In genomic region chr14:51546603-51547258, GRCh38 we compare ENCODE assay signal across 11 cellular contexts.
A peak's percentile ranks its signal among the peaks of the same experiment; 100 is the strongest.
DNase-seq lines count a peak whose midpoint lies in the region; ATAC-seq and TF ChIP-seq lines count a peak whose summit lies in the region.
"Had no signal": no experiment of that assay in that cellular context is flagged by ENCODE, and none has a peak within 500 bp of the region (broad histone marks: within the 10 kb centered on the region; RNA-seq: fewer than 3 reads in every experiment).

No MANE protein-coding gene starts in this region.

- H3K9me3 Mint-ChIP-seq in Calu3 (ENCODE audit: low read depth, unreplicated experiment) (peaks cover 3% of the 10 kb centered on the region), osteocyte (ENCODE audit: unreplicated experiment) (no peaks in the 10 kb centered on the region)
- H3K9me3 Mint-ChIP-seq in stimulated activated effector memory CD8-positive, alpha-beta T cell treated with anti-CD3 and anti-CD28 coated beads, Interleukin-12 subunit alpha, Interleukin-12 subunit beta, amount 100 ng/mL, for 72 hours, result no peaks in the 10 kb centered on the region
- peaks cover 0 to 2% (median 0%) of the 10 kb centered on the region in 8 donors for H3K9me3 Mint-ChIP-seq in CD4-positive, alpha-beta memory T cell
- H3K9me3 Mint-ChIP-seq: activated T-helper 2 cell treated with anti-CD3 and anti-CD28 coated beads, Interferon-gamma antibody, Interleukin-2, Interleukin-4, amounts not matched to agents 10 μg/mL and 5 μg/mL and 100 μg/mL, durations not matched to agents 14 hours and 24 hours and 36 hours had no signal

- POLR2A ChIA-PET in CD4-positive, alpha-beta memory T cell (lab: Charles Lee; ENCODE audit: partially characterized antibody), result no interaction called here

- peak overlapping the region; percentile 98 for H3K27ac ChIP-seq in epithelial cell of prostate
- no peak overlapping the region for H3K27ac ChIP-seq in CD4-positive, alpha-beta memory T cell (ENCODE audit: low read depth, low read length)

- no peak for DNase-seq in Calu3
- DNase-seq in NCI-H1436 treated with DMSO at 0.1 percent for 48 hours (lab: John Stamatoyannopoulos, UW), result peak; percentile 26
- no peak for DNase-seq in epithelial cell of prostate (ENCODE audit: low read depth, low spot score)
- DNase-seq in osteocyte (ENCODE audit: extremely low spot score, unreplicated experiment), result no peak
- no peak for DNase-seq in stimulated activated effector memory CD8-positive, alpha-beta T cell treated with anti-CD3 and anti-CD28 coated beads, Interleukin-12 subunit alpha, Interleukin-12 subunit beta, amount 100 ng/mL, for 72 hours (ENCODE audit: low spot score in 2 of 2)
- no peak for DNase-seq in GDM1 (lab: John Stamatoyannopoulos, UW)
- DNase-seq in CD4-positive, alpha-beta memory T cell, result no peak
- DNase-seq: activated CD4-positive, alpha-beta T cell treated with anti-CD3 and anti-CD28 coated beads for 48 hours had no signal

- CTCF ChIA-PET in Calu3 (lab: Charles Lee), result interaction anchor here (1.0 to 1.1 kb wide), 2 partner anchors 105 to 242 kb away, joined by 4 to 5 read pairs; partner anchors contain the start of gene FRMD6
- CTCF ChIA-PET in CD4-positive, alpha-beta memory T cell (lab: Charles Lee; ENCODE audit: partially characterized antibody), result no interaction called here

- H3K27me3 Mint-ChIP-seq in Calu3 (ENCODE audit: unreplicated experiment), result no peaks in the 10 kb centered on the region
- H3K27me3 Mint-ChIP-seq in osteocyte (ENCODE audit: unreplicated experiment), result no peaks in the 10 kb centered on the region
- H3K27me3 Mint-ChIP-seq in CD4-positive, alpha-beta memory T cell, result peaks cover 8 to 34% of the 10 kb centered on the region in 2 donors

- TF ChIP-seq CTCF in Calu3 (IDR thresholded peaks at IDR 0.05; ENCODE audit: unreplicated experiment), result no peak
- TF ChIP-seq CTCF in osteocyte (IDR thresholded peaks at IDR 0.05), result no peak

- H3K27ac Mint-ChIP-seq in Calu3 (ENCODE audit: unreplicated experiment) (peak overlapping the region; percentile 69), osteocyte (ENCODE audit: unreplicated experiment) (peak overlapping the region; percentile 97)
- H3K27ac Mint-ChIP-seq in stimulated activated effector memory CD8-positive, alpha-beta T cell treated with anti-CD3 and anti-CD28 coated beads, Interleukin-12 subunit alpha, Interleukin-12 subunit beta, amount 100 ng/mL, for 72 hours, result no peak overlapping the region
- no peak overlapping the region for H3K27ac Mint-ChIP-seq in CD4-positive, alpha-beta memory T cell
- H3K27ac Mint-ChIP-seq: activated T-helper 2 cell treated with anti-CD3 and anti-CD28 coated beads, Interferon-gamma antibody, Interleukin-2, Interleukin-4, amounts not matched to agents 10 μg/mL and 5 μg/mL and 100 μg/mL, durations not matched to agents 14 hours and 24 hours and 36 hours had no signal

- H3K4me3 Mint-ChIP-seq in Calu3 (ENCODE audit: low read depth, unreplicated experiment) (no peak overlapping the region), osteocyte (ENCODE audit: unreplicated experiment) (no peak overlapping the region)
- no peak overlapping the region for H3K4me3 Mint-ChIP-seq in stimulated activated effector memory CD8-positive, alpha-beta T cell treated with anti-CD3 and anti-CD28 coated beads, Interleukin-12 subunit alpha, Interleukin-12 subunit beta, amount 100 ng/mL, for 72 hours
- no peak overlapping the region for H3K4me3 Mint-ChIP-seq in CD4-positive, alpha-beta memory T cell

- no peaks in the 10 kb centered on the region for H3K36me3 ChIP-seq in CD4-positive, alpha-beta memory T cell (ENCODE audit: insufficient read depth, low read length)
- H3K36me3 ChIP-seq: MG63 had no signal

- H3K4me3 ChIP-seq in CD4-positive, alpha-beta memory T cell (ENCODE audit: low read length in 2 of 2), result no peak overlapping the region
- H3K4me3 ChIP-seq: MG63 had no signal

- no peaks in the 10 kb centered on the region for H3K4me1 ChIP-seq in CD4-positive, alpha-beta memory T cell (ENCODE audit: insufficient read depth, low read length)

- H3K27me3 ChIP-seq in CD4-positive, alpha-beta memory T cell (ENCODE audit: insufficient read depth, low read length), result no peaks in the 10 kb centered on the region
- H3K27me3 ChIP-seq: MG63 had no signal

- intact Hi-C loops in Calu3 (cut with micrococcal nuclease; ENCODE audit: unreplicated experiment), result no loop called here
- intact Hi-C loops in CD4-positive, alpha-beta memory T cell (cut with micrococcal nuclease), result no loop called here

- H3K9me3 ChIP-seq in CD4-positive, alpha-beta memory T cell (ENCODE audit: control insufficient read depth in 1 of 2, low read length in 2 of 2), result no peaks in the 10 kb centered on the region
- H3K9me3 ChIP-seq: MG63 had no signal

- no peak for ATAC-seq in stimulated activated effector memory CD8-positive, alpha-beta T cell treated with anti-CD3 and anti-CD28 coated beads, Interleukin-12 subunit alpha, Interleukin-12 subunit beta, amount 100 ng/mL, for 72 hours
- no peak for ATAC-seq in GM19467 (IDR thresholded peaks at IDR 0.05; ENCODE audit: unreplicated experiment)

- no peaks in the 10 kb centered on the region for H3K36me3 Mint-ChIP-seq in Calu3 (ENCODE audit: insufficient read depth, unreplicated experiment)
- H3K36me3 Mint-ChIP-seq in osteocyte (ENCODE audit: unreplicated experiment), result no peaks in the 10 kb centered on the region
- no peaks in the 10 kb centered on the region for H3K36me3 Mint-ChIP-seq in stimulated activated effector memory CD8-positive, alpha-beta T cell treated with anti-CD3 and anti-CD28 coated beads, Interleukin-12 subunit alpha, Interleukin-12 subunit beta, amount 100 ng/mL, for 72 hours
- no peaks in the 10 kb centered on the region for H3K36me3 Mint-ChIP-seq in CD4-positive, alpha-beta memory T cell

- H3K4me1 Mint-ChIP-seq in Calu3 (ENCODE audit: low read depth, unreplicated experiment), result peaks cover 15% of the 10 kb centered on the region
- peaks cover 44% of the 10 kb centered on the region for H3K4me1 Mint-ChIP-seq in osteocyte (ENCODE audit: unreplicated experiment)
- H3K4me1 Mint-ChIP-seq in stimulated activated effector memory CD8-positive, alpha-beta T cell treated with anti-CD3 and anti-CD28 coated beads, Interleukin-12 subunit alpha, Interleukin-12 subunit beta, amount 100 ng/mL, for 72 hours, result no peaks in the 10 kb centered on the region
- H3K4me1 Mint-ChIP-seq in CD4-positive, alpha-beta memory T cell, result no peaks in the 10 kb centered on the region

- no TSS peak for BruUV-seq in Calu3 (replicated peaks; lab: Mats Ljungman, UMichigan)

Comparison
In these comparisons a context has a peak if more than half of its experiments do, and no peak if none do; other contexts are left out.
1. H3K27ac Mint-ChIP-seq: peak in Calu3 (single experiment) and osteocyte (single experiment); none in stimulated activated effector memory CD8-positive, alpha-beta T cell treated with anti-CD3 and anti-CD28 coated beads, Interleukin-12 subunit alpha, Interleukin-12 subunit beta, amount 100 ng/mL, for 72 hours (single experiment) and CD4-positive, alpha-beta memory T cell (0 of 7).